Comparison of ENCODE assay signal across 2 cellular contexts in genomic region chr5:146345240-146345577, GRCh38.
TF ChIP-seq lines count a peak whose summit lies in the region.

No MANE protein-coding gene starts in this region.

TF ChIP-seq in SK-N-SH, 30 proteins besides CTCF, POLR2A, EP300 and RAD21 (continued from another document):
- TF ChIP-seq MAX (IDR thresholded peaks at IDR 0.05; ENCODE audit: low read depth) (no peak), RXRA (IDR thresholded peaks at IDR 0.05; ENCODE audit: borderline replicate concordance, low read depth) (no peak), RCOR1 (IDR thresholded peaks at IDR 0.05; ENCODE audit: low read length) (no peak)

TF ChIP-seq in SK-N-SH treated with all-trans-retinoic acid at 6 μM for 48 hours, 23 proteins besides CTCF, POLR2A, EP300 and RAD21 (continued from another document):
- TF ChIP-seq CREB5 (CRISPR knock-in tag; IDR thresholded peaks at IDR 0.05; ENCODE audit: low read depth) (no peak), BACH2 (CRISPR knock-in tag; IDR thresholded peaks at IDR 0.05; ENCODE audit: borderline replicate concordance) (no peak), ZNF565 (CRISPR knock-in tag; conservative IDR thresholded peaks at IDR 0.05; ENCODE audit: low read depth) (no peak), PPARA (CRISPR knock-in tag; IDR thresholded peaks at IDR 0.05; ENCODE audit: borderline replicate concordance) (no peak), POU6F1 (CRISPR knock-in tag; IDR thresholded peaks at IDR 0.05; ENCODE audit: borderline replicate concordance, low read depth) (no peak), PATZ1 (CRISPR knock-in tag; IDR thresholded peaks at IDR 0.05; ENCODE audit: borderline replicate concordance) (no peak)
